Comparison of ENCODE assay signal across 8 cellular contexts in genomic region chr22:35257321-35258143, GRCh38. TPM values are rescaled to one million over a fixed set of nuclear protein-coding genes. Genes with fewer than 3 reads are reported as not detected.
DNase-seq lines count a peak whose midpoint lies in the region; ATAC-seq, FAIRE-seq and TF ChIP-seq lines count a peak whose summit lies in the region.

Gene HMGXB4 (plus strand): TSS chr22:35257493. CDS start chr22:35262391, 4,898 bp downstream.

- H3K36me3 Mint-ChIP-seq in activated naive CD8-positive, alpha-beta T cell treated with anti-CD3 and anti-CD28 coated beads, Interleukin-2, amount 50 U/mL, for 24 hours (ENCODE audit: low read depth): peaks cover 22% of the 10 kb centered on the region

- peak within 1 kb of the TSS; percentile 89 for H3K27ac Mint-ChIP-seq in activated naive CD8-positive, alpha-beta T cell treated with anti-CD3 and anti-CD28 coated beads, Interleukin-2, amount 50 U/mL, for 24 hours

- WGBS in pancreas, 2 donors: 0% methylated on average over 45 to 84 of the region's 84 CpGs
- WGBS in thyroid gland, 2 donors: 0% methylated on average over 3 to 29 of the region's 84 CpGs

- TF ChIP-seq POLR2A in thyroid gland (IDR thresholded peaks at IDR 0.05): no peak

- intact Hi-C loops in pancreas (cut with DNase I): no loop called here
- intact Hi-C loops in thyroid gland (cut with DNase I): no loop called here

- H3K4me3 ChIP-seq in cardiac muscle cell (peak within 1 kb of the TSS; percentile 86), pancreas (peak within 1 kb of the TSS; percentile 74 to 92 (median 84)), thyroid gland (replicated peaks in 1 of 3) (peak within 1 kb of the TSS; percentile 71 to 83 (median 77))

- DNase-seq in NCI-H1092 treated with DMSO at 0.1 percent for 48 hours (lab: John Stamatoyannopoulos, UW) (peak; percentile 87), SW480 (ENCODE audit: low spot score) (peak; percentile 79), cardiac muscle cell (ENCODE audit: low read depth in 1 of 2, low spot score in 1 of 2) (peak; percentile 92 to 95), pancreas (peak; percentile 81 to 94 (median 86)), thyroid gland (peak; percentile 84 to 89)
- DNase-seq in activated naive CD8-positive, alpha-beta T cell treated with anti-CD3 and anti-CD28 coated beads, Interleukin-2, amount 50 U/mL, for 24 hours: peak; percentile 85

- TF ChIP-seq CTCF in GM12872 (IDR thresholded peaks at IDR 0.05; ENCODE audit: insufficient read depth, low read depth, low read length): peak; percentile 16; the same call in 1 of the 3 replicates
- no peak for TF ChIP-seq CTCF in cardiac muscle cell (IDR thresholded peaks at IDR 0.05; ENCODE audit: low read depth, low read length)
- no peak for TF ChIP-seq CTCF in pancreas (IDR thresholded peaks at IDR 0.05)
- TF ChIP-seq CTCF in thyroid gland (IDR thresholded peaks at IDR 0.05): peak in 2 of 6 experiments; percentile 13 to 18

- H3K27me3 ChIP-seq in cardiac muscle cell: no peaks in the 10 kb centered on the region
- no peaks in the 10 kb centered on the region for H3K27me3 ChIP-seq in pancreas
- no peaks in the 10 kb centered on the region for H3K27me3 ChIP-seq in thyroid gland

- H3K9me3 ChIP-seq in cardiac muscle cell (ENCODE audit: low read depth): no peaks in the 10 kb centered on the region
- H3K9me3 ChIP-seq in pancreas: no peaks in the 10 kb centered on the region
- H3K9me3 ChIP-seq in thyroid gland: no peaks in the 10 kb centered on the region

- H3K9me3 Mint-ChIP-seq in activated naive CD8-positive, alpha-beta T cell treated with anti-CD3 and anti-CD28 coated beads, Interleukin-2, amount 50 U/mL, for 24 hours: no peaks in the 10 kb centered on the region

- peak within 1 kb of the TSS; percentile 99 for H3K27ac ChIP-seq in cardiac muscle cell
- peak within 1 kb of the TSS; percentile 65 to 90 (median 84) for H3K27ac ChIP-seq in pancreas
- H3K27ac ChIP-seq in thyroid gland: peak within 1 kb of the TSS; percentile 84 to 99 (median 92)

- no peaks in the 10 kb centered on the region for H3K27me3 Mint-ChIP-seq in activated naive CD8-positive, alpha-beta T cell treated with anti-CD3 and anti-CD28 coated beads, Interleukin-2, amount 50 U/mL, for 24 hours

- H3K4me1 Mint-ChIP-seq in activated naive CD8-positive, alpha-beta T cell treated with anti-CD3 and anti-CD28 coated beads, Interleukin-2, amount 50 U/mL, for 24 hours: peaks cover 25% of the 10 kb centered on the region

- H3K4me1 ChIP-seq in cardiac muscle cell (ENCODE audit: low read depth): peaks cover 9% of the 10 kb centered on the region
- peaks cover 0 to 12% (median 7%) of the 10 kb centered on the region in 3 donors for H3K4me1 ChIP-seq in pancreas
- H3K4me1 ChIP-seq in thyroid gland: peaks cover 0 to 8% of the 10 kb centered on the region in 2 donors

- FAIRE-seq in pancreas (lab: Jason Lieb, UNC): no peak

- peak; percentile 77 for ATAC-seq in HG02610 (IDR thresholded peaks at IDR 0.05; ENCODE audit: unreplicated experiment)
- ATAC-seq in activated naive CD8-positive, alpha-beta T cell treated with anti-CD3 and anti-CD28 coated beads, Interleukin-2, amount 50 U/mL, for 24 hours: peak; percentile 93
- peak; percentile 97 to 99 (median 99) for ATAC-seq in pancreas

- peak within 1 kb of the TSS; percentile 91 for H3K4me3 Mint-ChIP-seq in activated naive CD8-positive, alpha-beta T cell treated with anti-CD3 and anti-CD28 coated beads, Interleukin-2, amount 50 U/mL, for 24 hours

- H3K36me3 ChIP-seq in cardiac muscle cell (peaks cover 4% of the 10 kb centered on the region), pancreas (no peaks in the 10 kb centered on the region), thyroid gland (peaks cover 0 to 2% of the 10 kb centered on the region in 2 donors)

RNA-seq across cellular contexts. Expression of gene HMGXB4, which starts in this region (rescaled TPM):
- 8.1 and 17.7 TPM in 2 replicates for total RNA-seq in cardiac muscle cell
- 16.8 and 21.1 TPM in 2 replicates for polyA plus RNA-seq in cardiac muscle cell
- total RNA-seq in pancreas: 10 to 100 TPM in 1 of 6 donors, 1 to 10 TPM in 5; 5.0 to 10.1 (median 6.6) TPM
- polyA plus RNA-seq in pancreas: 1 to 10 TPM; 4.8 to 5.3 TPM
- total RNA-seq in thyroid gland: 10 to 100 TPM; 13.8 to 24.7 (median 19.9) TPM

Comparison
In these comparisons a context has a peak if more than half of its experiments do, and no peak if none do; other contexts are left out.
1. Peak in every context shown above with its lines: DNase-seq, ATAC-seq, H3K4me3 ChIP-seq and H3K27ac ChIP-seq.